In the genomic region with DNA sequence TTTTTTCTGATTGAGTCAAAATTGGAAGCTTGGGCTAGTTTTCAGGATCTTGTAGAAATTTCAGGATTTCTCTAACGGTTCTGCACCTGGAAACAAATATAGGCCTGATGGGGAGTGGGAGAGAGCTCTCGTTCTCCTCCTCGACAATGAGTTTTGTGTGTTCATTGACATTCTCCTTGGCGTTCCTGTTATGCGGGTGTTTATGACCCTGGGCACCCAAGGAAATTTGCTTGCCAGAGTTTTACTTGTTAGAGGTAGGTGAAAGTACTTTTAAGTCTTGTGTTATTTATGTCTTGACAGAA, we compare ENCODE assay signal across 1 cellular context.
TF ChIP-seq lines count a peak whose summit lies in the region.

No MANE protein-coding gene starts in this region.

TF ChIP-seq in HCT116, 20 proteins besides CTCF, POLR2A, EP300 and RAD21 (continued from another document):
- TF ChIP-seq, protein P1, sequence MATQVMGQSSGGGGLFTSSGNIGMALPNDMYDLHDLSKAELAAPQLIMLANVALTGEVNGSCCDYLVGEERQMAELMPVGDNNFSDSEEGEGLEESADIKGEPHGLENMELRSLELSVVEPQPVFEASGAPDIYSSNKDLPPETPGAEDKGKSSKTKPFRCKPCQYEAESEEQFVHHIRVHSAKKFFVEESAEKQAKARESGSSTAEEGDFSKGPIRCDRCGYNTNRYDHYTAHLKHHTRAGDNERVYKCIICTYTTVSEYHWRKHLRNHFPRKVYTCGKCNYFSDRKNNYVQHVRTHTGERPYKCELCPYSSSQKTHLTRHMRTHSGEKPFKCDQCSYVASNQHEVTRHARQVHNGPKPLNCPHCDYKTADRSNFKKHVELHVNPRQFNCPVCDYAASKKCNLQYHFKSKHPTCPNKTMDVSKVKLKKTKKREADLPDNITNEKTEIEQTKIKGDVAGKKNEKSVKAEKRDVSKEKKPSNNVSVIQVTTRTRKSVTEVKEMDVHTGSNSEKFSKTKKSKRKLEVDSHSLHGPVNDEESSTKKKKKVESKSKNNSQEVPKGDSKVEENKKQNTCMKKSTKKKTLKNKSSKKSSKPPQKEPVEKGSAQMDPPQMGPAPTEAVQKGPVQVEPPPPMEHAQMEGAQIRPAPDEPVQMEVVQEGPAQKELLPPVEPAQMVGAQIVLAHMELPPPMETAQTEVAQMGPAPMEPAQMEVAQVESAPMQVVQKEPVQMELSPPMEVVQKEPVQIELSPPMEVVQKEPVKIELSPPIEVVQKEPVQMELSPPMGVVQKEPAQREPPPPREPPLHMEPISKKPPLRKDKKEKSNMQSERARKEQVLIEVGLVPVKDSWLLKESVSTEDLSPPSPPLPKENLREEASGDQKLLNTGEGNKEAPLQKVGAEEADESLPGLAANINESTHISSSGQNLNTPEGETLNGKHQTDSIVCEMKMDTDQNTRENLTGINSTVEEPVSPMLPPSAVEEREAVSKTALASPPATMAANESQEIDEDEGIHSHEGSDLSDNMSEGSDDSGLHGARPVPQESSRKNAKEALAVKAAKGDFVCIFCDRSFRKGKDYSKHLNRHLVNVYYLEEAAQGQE (IDR thresholded peaks at IDR 0.05; ENCODE audit: low read depth), result no peak
- no peak for TF ChIP-seq JUND (IDR thresholded peaks at IDR 0.05)
- TF ChIP-seq ZFX (IDR thresholded peaks at IDR 0.05), result no peak
- no peak for TF ChIP-seq EGR1 (IDR thresholded peaks at IDR 0.05; ENCODE audit: low read depth)
- TF ChIP-seq ZBTB33 (IDR thresholded peaks at IDR 0.05; ENCODE audit: extremely low read depth, insufficient replicate concordance, low read length), result no peak
- TF ChIP-seq SP1 (IDR thresholded peaks at IDR 0.05; ENCODE audit: low read depth), result no peak
- no peak for TF ChIP-seq CBX3 (IDR thresholded peaks at IDR 0.05; ENCODE audit: low read depth)
